12 cellular contexts compared by ENCODE assay signal in genomic region chr11:111833524-111833923, GRCh38. TPM values are rescaled to one million over a fixed set of nuclear protein-coding genes. Genes with fewer than 3 reads are reported as not detected.
DNase-seq lines count a peak whose midpoint lies in the region; ATAC-seq and TF ChIP-seq lines count a peak whose summit lies in the region.
"Had no signal": no experiment of that assay in that cellular context is flagged by ENCODE, and none has a peak within 500 bp of the region (broad histone marks: within the 10 kb centered on the region; RNA-seq: fewer than 3 reads in every experiment).

No MANE protein-coding gene starts in this region.

- no peaks in the 10 kb centered on the region for H3K79me2 ChIP-seq in GM23248 (ENCODE audit: insufficient read depth)

- H3K9me3 ChIP-seq in A673 (ENCODE audit: low read depth, low read length, poor library complexity, severe bottlenecking) (no peaks in the 10 kb centered on the region), GM23248 (ENCODE audit: low read depth) (no peaks in the 10 kb centered on the region), tibial nerve (no peaks in the 10 kb centered on the region)
- H3K9me3 ChIP-seq: BLaER1 treated with 17β-estradiol and CSF1 and Interleukin-3, amounts not matched to agents 10 nM and 100 nM; prostate gland had no signal

- no TSS peak for BruUV-seq in A673 (replicated peaks; lab: Mats Ljungman, UMichigan)

- peaks cover 14% of the 10 kb centered on the region for H3K36me3 ChIP-seq in A673 (ENCODE audit: insufficient read depth, low read length, poor library complexity, severe bottlenecking)
- H3K36me3 ChIP-seq in GM23248 (ENCODE audit: low read depth), result peaks cover 12% of the 10 kb centered on the region; the same call in 1 of the 2 replicates
- H3K36me3 ChIP-seq in tibial nerve, result peaks cover 0 to 64% (median 4%) of the 10 kb centered on the region in 3 donors
- H3K36me3 ChIP-seq: prostate gland had no signal

- H2AFZ ChIP-seq in GM23248, result no peak overlapping the region

- 48 to 54% methylated on average over 4 of the region's 4 CpGs for WGBS in GM23248 (ENCODE audit: low coverage in 1 of 2, low lambda C conversion rate in 2 of 2, missing lambda C conversion rate in 2 of 2), 2 experiments
- 74 to 75% methylated on average over 4 of the region's 4 CpGs for WGBS in tibial nerve, 2 donors

- intact Hi-C loops in A673 (cut with micrococcal nuclease; ENCODE audit: unreplicated experiment), result loop anchor here (5.0 kb wide), 1 partner anchor 41 kb away; no protein-coding TSS in a partner anchor

- DNase-seq in A673 (ENCODE audit: low spot score) (peak; percentile 62), GM23248 (peak; percentile 41), foreskin fibroblast (peak in 1 of 2 donors; percentile 56), NCI-H1105 treated with DMSO at 0.1 percent for 48 hours (lab: John Stamatoyannopoulos, UW) (no peak), NCI-H128 (lab: John Stamatoyannopoulos, UW; ENCODE audit: unreplicated experiment) (no peak), T-helper 1 cell (no peak), tibial nerve (ENCODE audit: low spot score in 2 of 2) (no peak)
- DNase-seq: activated CD4-positive, alpha-beta T cell treated with anti-CD3 and anti-CD28 coated beads for 1 hour had no signal

- H3K27me3 ChIP-seq in A673 (replicated peaks; ENCODE audit: insufficient read depth, low read depth, low read length, poor library complexity), result no peaks in the 10 kb centered on the region
- H3K27me3 ChIP-seq in GM23248 (replicated peaks; ENCODE audit: insufficient read depth), result no peaks in the 10 kb centered on the region
- no peaks in the 10 kb centered on the region for H3K27me3 ChIP-seq in tibial nerve
- H3K27me3 ChIP-seq: BLaER1 treated with 17β-estradiol and CSF1 and Interleukin-3, amounts not matched to agents 10 nM and 100 nM had no signal

- no peak for TF ChIP-seq POLR2A in tibial nerve (IDR thresholded peaks at IDR 0.05)

- H4K20me1 ChIP-seq in GM23248 (ENCODE audit: insufficient read depth), result no peaks in the 10 kb centered on the region
- H4K20me1 ChIP-seq: BLaER1 treated with 17β-estradiol and CSF1 and Interleukin-3, amounts not matched to agents 10 nM and 100 nM had no signal

- CTCF ChIA-PET in A673 (lab: Charles Lee), result interaction anchor here (1.4 kb wide), 1 partner anchor 13 kb away, joined by 4 read pairs; no protein-coding TSS in a partner anchor

- POLR2A ChIA-PET in A673 (lab: Charles Lee; ENCODE audit: low non-redundant PET), result no interaction called here

- no peaks in the 10 kb centered on the region for H3K9me2 ChIP-seq in GM23248 (ENCODE audit: insufficient read depth)

- no peak overlapping the region for H3K4me3 ChIP-seq in A673 (ENCODE audit: low read depth, low read length, poor library complexity, severe bottlenecking)
- H3K4me3 ChIP-seq in GM23248, result no peak overlapping the region
- H3K4me3 ChIP-seq in foreskin fibroblast (ENCODE audit: low read depth in 1 of 2, low read length in 2 of 2), result no peak overlapping the region
- H3K4me3 ChIP-seq in tibial nerve, result no peak overlapping the region
- H3K4me3 ChIP-seq: BLaER1 treated with 17β-estradiol and CSF1 and Interleukin-3, amounts not matched to agents 10 nM and 100 nM; prostate gland had no signal

- no peak for TF ChIP-seq EP300 in tibial nerve (IDR thresholded peaks at IDR 0.05)

- peak; percentile 78 for ATAC-seq in SK-N-SH treated with all-trans-retinoic acid at 6 μM for 48 hours
- ATAC-seq: activated T-helper 17 cell treated with anti-CD3 and anti-CD28 coated beads, Interleukin-2, amount 50 U/mL, for 72 hours had no signal

- in situ Hi-C loops in GM23248 (cut with MboI), result no loop called here

- H3K4me1 ChIP-seq in A673 (ENCODE audit: insufficient read depth, low read length, poor library complexity, severe bottlenecking), result peaks cover 14% of the 10 kb centered on the region
- H3K4me1 ChIP-seq in GM23248 (ENCODE audit: insufficient read depth), result peaks cover 24% of the 10 kb centered on the region
- peaks cover 0 to 20% (median 0%) of the 10 kb centered on the region in 4 donors for H3K4me1 ChIP-seq in tibial nerve
- H3K4me1 ChIP-seq: BLaER1 treated with 17β-estradiol and CSF1 and Interleukin-3, amounts not matched to agents 10 nM and 100 nM; prostate gland had no signal

- TF ChIP-seq CTCF in A673 (conservative IDR thresholded peaks at IDR 0.05; ENCODE audit: low read depth, low read length), result peak; percentile 66
- TF ChIP-seq CTCF in foreskin fibroblast (IDR thresholded peaks at IDR 0.05; ENCODE audit: low read depth, low read length), result peak; percentile 2
- TF ChIP-seq CTCF in tibial nerve (IDR thresholded peaks at IDR 0.05), result no peak

- H3K4me2 ChIP-seq in GM23248 (ENCODE audit: unreplicated experiment), result no peak overlapping the region
- H3K4me2 ChIP-seq: BLaER1 treated with 17β-estradiol and CSF1 and Interleukin-3, amounts not matched to agents 10 nM and 100 nM had no signal

- peaks cover 11% of the 10 kb centered on the region; the same call in 1 of the 2 replicates for H3F3A ChIP-seq in GM23248 (ENCODE audit: insufficient read depth)

- no peak overlapping the region for H3K9ac ChIP-seq in GM23248
- H3K9ac ChIP-seq: BLaER1 treated with 17β-estradiol and CSF1 and Interleukin-3, amounts not matched to agents 10 nM and 100 nM had no signal

- H3K27ac ChIP-seq in A673 (ENCODE audit: low read depth, low read length, poor library complexity, severe bottlenecking) (no peak overlapping the region), GM23248 (no peak overlapping the region), tibial nerve (peak overlapping the region in 1 of 4 donors; percentile 5)
- H3K27ac ChIP-seq: BLaER1 treated with 17β-estradiol and CSF1 and Interleukin-3, amounts not matched to agents 10 nM and 100 nM; prostate gland had no signal

TF ChIP-seq in SK-N-SH treated with all-trans-retinoic acid at 6 μM for 48 hours, 23 proteins besides CTCF, POLR2A, EP300 and RAD21:
- no peak for TF ChIP-seq TOX (CRISPR knock-in tag; IDR thresholded peaks at IDR 0.05; ENCODE audit: borderline replicate concordance)

RNA-seq across cellular contexts. Expression of gene ALG9, which starts 37.9 kb away (rescaled TPM):
- total RNA-seq in A673 (2021) (56.8 and 61.0 TPM in 2 replicates), tibial nerve (10 to 100 TPM; 26.7 to 35.1 (median 30.6) TPM)
- total RNA-seq in GM23248 (2014; rRNA removed; shearing (Covaris generic)), result 36.3 and 42.4 TPM in 2 replicates
- 24.5 and 24.7 TPM in 2 replicates for polyA plus RNA-seq in GM23248 (2016; fragmentation: Nextera tagmentation; extraction: Ambion mirVana)

RNA-seq across cellular contexts. Expression of gene FDXACB1, which starts 45.4 kb away (rescaled TPM):
- total RNA-seq in A673 (2021), result 5.4 TPM in 2 replicates
- 1.4 and 2.2 TPM in 2 replicates for total RNA-seq in GM23248 (2014; rRNA removed; shearing (Covaris generic))
- 2.1 TPM in 2 replicates for polyA plus RNA-seq in GM23248 (2016; fragmentation: Nextera tagmentation; extraction: Ambion mirVana)
- 1 to 10 TPM; 1.1 to 3.0 (median 1.7) TPM for total RNA-seq in tibial nerve

RNA-seq across cellular contexts. Expression of gene CFAP68, which starts 45.8 kb away (rescaled TPM):
- 16.5 and 16.9 TPM in 2 replicates for total RNA-seq in A673 (2021)
- 7.6 and 9.9 TPM in 2 replicates for total RNA-seq in GM23248 (2014; rRNA removed; shearing (Covaris generic))
- polyA plus RNA-seq in GM23248 (2016; fragmentation: Nextera tagmentation; extraction: Ambion mirVana), result 20.2 and 23.8 TPM in 2 replicates
- 10 to 100 TPM; 25.3 to 29.3 (median 28.1) TPM for total RNA-seq in tibial nerve

Comparison
In these comparisons a context has a peak if more than half of its experiments do, and no peak if none do; other contexts are left out.
1. DNase-seq: peak in A673 (single experiment) and GM23248 (single experiment); none in NCI-H1105 treated with DMSO at 0.1 percent for 48 hours (single experiment), NCI-H128 (single experiment), T-helper 1 cell (0 of 5) and tibial nerve (0 of 2).
2. CTCF ChIP-seq: peak in A673 (single experiment) and foreskin fibroblast (single experiment); none in tibial nerve (0 of 5).